ENCODE assay signal across 1 cellular context in the genomic region with DNA sequence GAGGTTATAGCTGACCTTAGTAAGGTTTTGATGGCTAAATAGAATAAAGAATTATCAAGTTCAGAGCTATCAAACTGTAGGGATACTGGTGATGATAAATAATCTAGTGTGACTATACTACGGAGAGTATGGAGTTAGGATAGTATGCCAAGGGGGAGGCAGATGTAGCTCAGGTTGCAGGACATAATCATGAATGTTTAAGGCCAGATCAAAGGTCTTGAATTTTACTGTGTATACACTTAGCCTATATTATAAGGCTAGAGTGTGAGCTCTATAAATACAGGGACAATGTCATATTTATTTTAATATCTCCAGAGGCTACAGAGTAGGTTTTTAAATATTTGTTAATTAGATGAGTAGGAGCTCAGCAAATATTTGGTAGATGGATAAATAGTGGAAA.
TF ChIP-seq lines count a peak whose summit lies in the region.

No MANE protein-coding gene starts in this region.

TF ChIP-seq in HepG2, 621 proteins besides CTCF, POLR2A, EP300 and RAD21 (continued from another document):
- TF ChIP-seq KMT2A (CRISPR knock-in tag; IDR thresholded peaks at IDR 0.05) (no peak), U2AF1 (optimal IDR thresholded peaks at IDR 0.05; ENCODE audit: low read depth, low read length) (no peak), NPAS2 (CRISPR knock-in tag; IDR thresholded peaks at IDR 0.05; ENCODE audit: borderline replicate concordance) (no peak)
- TF ChIP-seq, protein P1, sequence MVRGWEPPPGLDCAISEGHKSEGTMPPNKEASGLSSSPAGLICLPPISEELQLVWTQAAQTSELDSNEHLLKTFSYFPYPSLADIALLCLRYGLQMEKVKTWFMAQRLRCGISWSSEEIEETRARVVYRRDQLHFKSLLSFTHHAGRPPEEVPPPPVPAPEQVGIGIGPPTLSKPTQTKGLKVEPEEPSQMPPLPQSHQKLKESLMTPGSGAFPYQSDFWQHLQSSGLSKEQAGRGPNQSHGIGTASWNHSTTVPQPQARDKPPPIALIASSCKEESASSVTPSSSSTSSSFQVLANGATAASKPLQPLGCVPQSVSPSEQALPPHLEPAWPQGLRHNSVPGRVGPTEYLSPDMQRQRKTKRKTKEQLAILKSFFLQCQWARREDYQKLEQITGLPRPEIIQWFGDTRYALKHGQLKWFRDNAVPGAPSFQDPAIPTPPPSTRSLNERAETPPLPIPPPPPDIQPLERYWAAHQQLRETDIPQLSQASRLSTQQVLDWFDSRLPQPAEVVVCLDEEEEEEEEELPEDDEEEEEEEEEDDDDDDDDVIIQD (CRISPR knock-in tag; IDR thresholded peaks at IDR 0.05; ENCODE audit: low read depth): no peak
